Comparison of ENCODE assay signal across 9 cellular contexts in genomic region chr14:94768521-94769412, GRCh38. TPM values are rescaled to one million over a fixed set of nuclear protein-coding genes. Genes with fewer than 3 reads are reported as not detected.
DNase-seq lines count a peak whose midpoint lies in the region; ATAC-seq and TF ChIP-seq lines count a peak whose summit lies in the region.
"Had no signal": no experiment of that assay in that cellular context is flagged by ENCODE, and none has a peak within 500 bp of the region (broad histone marks: within the 10 kb centered on the region; RNA-seq: fewer than 3 reads in every experiment).

No MANE protein-coding gene starts in this region.

- WGBS in psoas muscle, 3 donors, result 3 to 5% (median 4%) methylated on average over 78 to 84 of the region's 84 CpGs

- H3K27ac ChIP-seq in psoas muscle, result no peak overlapping the region

- peak overlapping the region; percentile 68 for H3K4me3 Mint-ChIP-seq in T-helper 2 cell treated with Interferon-gamma antibody and Interleukin-4, amounts not matched to agents 5 μg/mL and 100 μg/mL, for 36 hours

- H3K4me1 Mint-ChIP-seq in T-helper 2 cell treated with Interferon-gamma antibody and Interleukin-4, amounts not matched to agents 5 μg/mL and 100 μg/mL, for 36 hours (ENCODE audit: low read depth), result peaks cover 8% of the 10 kb centered on the region

- H3K36me3 ChIP-seq in ES-I3 (ENCODE audit: insufficient read depth, low read length) (no peaks in the 10 kb centered on the region), psoas muscle (ENCODE audit: insufficient read depth in 1 of 2, low read depth in 1 of 2) (no peaks in the 10 kb centered on the region)

- H3K4me1 ChIP-seq in ES-I3 (ENCODE audit: insufficient read depth, low read length) (peaks cover 22% of the 10 kb centered on the region), psoas muscle (peaks cover 6% of the 10 kb centered on the region)

- no peak for TF ChIP-seq CTCF in fibroblast of the aortic adventitia (IDR thresholded peaks at IDR 0.05; ENCODE audit: insufficient read depth, low read length)
- TF ChIP-seq CTCF in psoas muscle (IDR thresholded peaks at IDR 0.05), result no peak

- H3K4me3 ChIP-seq in fibroblast of the aortic adventitia (ENCODE audit: low read depth, low read length), result peak overlapping the region; percentile 61
- H3K4me3 ChIP-seq in psoas muscle, result peak overlapping the region; percentile 66

- peaks cover 86% of the 10 kb centered on the region for H3K27me3 Mint-ChIP-seq in T-helper 2 cell treated with Interferon-gamma antibody and Interleukin-4, amounts not matched to agents 5 μg/mL and 100 μg/mL, for 36 hours (ENCODE audit: low read depth)

- intact Hi-C loops in psoas muscle (cut with DNase I), result no loop called here

- peak; percentile 10 for DNase-seq in T-helper 2 cell treated with Interferon-gamma antibody and Interleukin-4, amounts not matched to agents 5 μg/mL and 100 μg/mL, for 36 hours (ENCODE audit: low spot score)
- DNase-seq in fibroblast of the aortic adventitia (ENCODE audit: low read depth) (no peak), psoas muscle (peak; percentile 59 to 84), NCI-H345 treated with DMSO at 0.1 percent for 48 hours (lab: John Stamatoyannopoulos, UW; ENCODE audit: unreplicated experiment) (no peak), UCSD-AML1 (lab: John Stamatoyannopoulos, UW; ENCODE audit: unreplicated experiment) (no peak), NCI-H446 (lab: John Stamatoyannopoulos, UW) (no peak)

- ATAC-seq in psoas muscle (peak in 2 of 4 donors; percentile 44 to 54), GM21423 (IDR thresholded peaks at IDR 0.05; ENCODE audit: unreplicated experiment) (no peak)

- H3K9ac ChIP-seq in ES-I3 (ENCODE audit: low read depth, low read length), result peak overlapping the region; percentile 60; the same call in 1 of the 2 replicates

- peaks cover 6% of the 10 kb centered on the region for H3K36me3 Mint-ChIP-seq in T-helper 2 cell treated with Interferon-gamma antibody and Interleukin-4, amounts not matched to agents 5 μg/mL and 100 μg/mL, for 36 hours (ENCODE audit: low read depth)

- peaks cover 0 to 92% (median 41%) of the 10 kb centered on the region in 3 donors for H3K27me3 ChIP-seq in psoas muscle (ENCODE audit: insufficient read depth in 3 of 3, low read length in 2 of 3)

- peak overlapping the region; percentile 49 for H3K27ac Mint-ChIP-seq in T-helper 2 cell treated with Interferon-gamma antibody and Interleukin-4, amounts not matched to agents 5 μg/mL and 100 μg/mL, for 36 hours

- no peaks in the 10 kb centered on the region for H3K9me3 Mint-ChIP-seq in T-helper 2 cell treated with Interferon-gamma antibody and Interleukin-4, amounts not matched to agents 5 μg/mL and 100 μg/mL, for 36 hours

- H3K9me3 ChIP-seq in ES-I3 (ENCODE audit: control insufficient read depth, insufficient read depth, low read length), result no peaks in the 10 kb centered on the region
- no peaks in the 10 kb centered on the region for H3K9me3 ChIP-seq in psoas muscle

RNA-seq across cellular contexts. Expression of gene GSC, which starts 1.1 kb away (rescaled TPM):
- total RNA-seq in fibroblast of the aortic adventitia (ENCODE audit: low replicate concordance) (2.1 and 2.5 TPM in 2 replicates), psoas muscle (under 1 TPM; 0.36 to 0.94 (median 0.62) TPM)
- under 1 TPM; 0.34 to 0.51 (median 0.40) TPM for polyA plus RNA-seq in psoas muscle
- total RNA-seq: kidney epithelial cell had no signal

Comparison
In these comparisons a context has a peak if more than half of its experiments do, and no peak if none do; other contexts are left out.
1. DNase-seq: peak in T-helper 2 cell treated with Interferon-gamma antibody and Interleukin-4, amounts not matched to agents 5 μg/mL and 100 μg/mL, for 36 hours (single experiment) and psoas muscle (2 of 2); none in fibroblast of the aortic adventitia (single experiment), NCI-H345 treated with DMSO at 0.1 percent for 48 hours (single experiment), UCSD-AML1 (single experiment) and NCI-H446 (0 of 2).